20 cellular contexts compared by ENCODE assay signal in the genomic region with DNA sequence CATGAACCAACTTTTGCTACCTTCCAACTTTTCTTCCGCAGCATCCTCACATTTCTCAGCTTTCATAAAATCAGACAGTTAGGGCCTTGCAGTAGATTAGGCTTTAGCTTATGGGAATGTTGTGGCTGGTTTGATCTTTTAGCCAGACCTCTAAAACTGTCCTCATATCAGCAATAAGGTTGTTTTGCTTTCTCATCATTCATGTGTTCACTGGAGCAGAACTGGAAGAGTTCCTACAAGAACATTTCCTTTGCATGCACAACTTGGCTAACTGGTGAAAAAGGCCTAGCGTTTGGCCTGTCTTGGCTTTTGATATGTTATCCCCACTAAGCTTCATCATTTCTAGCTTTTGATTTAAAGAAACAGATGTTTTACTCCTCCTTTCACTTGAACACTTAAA.
"Had no signal": no experiment of that assay in that cellular context is flagged by ENCODE, and none has a peak within 500 bp of the region (broad histone marks: within the 10 kb centered on the region; RNA-seq: fewer than 3 reads in every experiment).

No MANE protein-coding gene starts in this region.

- H3K27me3 ChIP-seq: esophagus muscularis mucosa, gastrocnemius medialis, neural progenitor cell, pancreas, right lobe of liver, suprapubic skin, thyroid gland had no signal

- DNase-seq: effector memory CD8-positive, alpha-beta T cell; gastrocnemius medialis; glutamatergic neuron; kidney; mammary epithelial cell; mucosa of descending colon; naive thymus-derived CD8-positive, alpha-beta T cell; occipital lobe; pancreas; right lobe of liver; stimulated activated CD4-positive, alpha-beta T cell treated with anti-CD3 and anti-CD28 coated beads, Interleukin-4, amount 100 ng/mL, for 1 hour; stimulated activated CD8-positive, alpha-beta memory T cell treated with anti-CD3 and anti-CD28 coated beads, Interleukin-4, amount 100 ng/mL, for 48 hours; stimulated activated naive CD8-positive, alpha-beta T cell treated with anti-CD3 and anti-CD28 coated beads, Interleukin-15, Interleukin-2, amounts not matched to agents 100 U/mL and 50 U/mL, for 24 hours; thyroid gland had no signal

- H3K27ac ChIP-seq: epithelial cell of prostate, esophagus muscularis mucosa, gastrocnemius medialis, neural progenitor cell, pancreas, right lobe of liver, suprapubic skin, thyroid gland had no signal

- H3K36me3 ChIP-seq: esophagus muscularis mucosa, gastrocnemius medialis, neural progenitor cell, pancreas, right lobe of liver, suprapubic skin, thyroid gland had no signal

- H3K4me3 ChIP-seq: esophagus muscularis mucosa, gastrocnemius medialis, mucosa of descending colon, neural progenitor cell, pancreas, right lobe of liver, suprapubic skin, thyroid gland had no signal

- H3K4me2 ChIP-seq: neural progenitor cell had no signal

- ATAC-seq: effector memory CD8-positive, alpha-beta T cell; gastrocnemius medialis; left lobe of liver; mucosa of descending colon; naive thymus-derived CD8-positive, alpha-beta T cell; pancreas; right lobe of liver; stimulated activated effector memory CD8-positive, alpha-beta T cell treated with anti-CD3 and anti-CD28 coated beads, Interleukin-12 subunit alpha, Interleukin-12 subunit beta, amount 100 ng/mL, for 72 hours; stimulated activated naive CD8-positive, alpha-beta T cell treated with anti-CD3 and anti-CD28 coated beads, Interleukin-15, Interleukin-2, amounts not matched to agents 100 U/mL and 50 U/mL, for 24 hours had no signal

- H2AFZ ChIP-seq: neural progenitor cell had no signal

- H3K9me3 ChIP-seq: esophagus muscularis mucosa, gastrocnemius medialis, mucosa of descending colon, pancreas, right lobe of liver, suprapubic skin, thyroid gland had no signal

- H3K4me1 ChIP-seq: pancreas, right lobe of liver, suprapubic skin, thyroid gland had no signal

- H3K9ac ChIP-seq: neural progenitor cell had no signal
